In genomic region chr1:16796179-16796578, GRCh38 we compare ENCODE assay signal across 2 cellular contexts. TPM values are rescaled to one million over a fixed set of nuclear protein-coding genes. Genes with fewer than 3 reads are reported as not detected.
"Had no signal": no experiment of that assay in that cellular context is flagged by ENCODE, and none has a peak within 500 bp of the region (broad histone marks: within the 10 kb centered on the region; RNA-seq: fewer than 3 reads in every experiment).

No MANE protein-coding gene starts in this region.

RNA-seq across cellular contexts. Expression of gene RNU1-4, which starts 55.9 kb away (rescaled TPM):
- polyA plus RNA-seq: ovary, thymus had no signal
